In the genomic region with DNA sequence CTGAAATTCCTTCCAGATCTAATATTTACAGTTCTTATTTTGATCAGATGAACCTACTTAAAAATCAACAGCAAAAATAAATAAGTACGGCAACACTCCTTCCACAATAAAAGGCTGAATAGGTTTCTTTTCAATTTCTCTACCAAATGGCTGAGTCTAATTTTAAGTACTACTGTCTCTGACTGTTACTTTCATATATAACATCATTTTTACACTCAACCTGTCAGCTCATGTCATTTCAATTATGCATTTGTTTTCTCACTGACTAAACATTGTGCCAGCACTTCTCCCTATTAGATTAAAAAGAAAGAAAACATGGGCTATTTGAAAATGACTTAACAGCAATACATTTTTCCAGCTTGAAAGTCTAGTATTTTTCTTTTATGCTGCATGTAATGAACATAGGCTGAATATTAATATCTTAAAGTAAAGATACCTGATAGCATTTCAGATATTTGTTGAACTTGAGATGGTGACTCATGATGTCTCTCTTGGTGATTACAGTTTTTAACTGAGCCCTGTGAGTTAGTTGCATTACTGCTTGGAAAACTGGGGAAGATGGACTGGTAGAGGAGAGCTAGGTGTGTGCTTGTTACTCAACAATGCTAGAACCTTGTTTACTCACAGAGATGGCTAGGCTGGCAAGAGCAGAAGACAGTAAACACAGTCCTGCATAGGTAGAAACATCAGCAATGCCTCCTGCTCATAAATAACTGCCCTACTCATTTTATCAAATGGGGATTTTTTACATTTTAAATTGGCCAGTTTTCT, we compare ENCODE assay signal across 27 cellular contexts.
A peak's percentile ranks its signal among the peaks of the same experiment; 100 is the strongest.
DNase-seq lines count a peak whose midpoint lies in the region; ATAC-seq, FAIRE-seq and TF ChIP-seq lines count a peak whose summit lies in the region.
"Had no signal": no experiment of that assay in that cellular context is flagged by ENCODE, and none has a peak within 500 bp of the region (broad histone marks: within the 10 kb centered on the region; RNA-seq: fewer than 3 reads in every experiment).

No MANE protein-coding gene starts in this region.

- no peaks in the 10 kb centered on the region for H3K27me3 ChIP-seq in GM23338 (ENCODE audit: insufficient read depth)
- H3K27me3 ChIP-seq: esophagus squamous epithelium, right atrium auricular region had no signal

- no peak overlapping the region for H3K4me3 Mint-ChIP-seq in GM23338
- H3K4me3 Mint-ChIP-seq: activated naive CD8-positive, alpha-beta T cell; memory B cell; stimulated activated naive CD8-positive, alpha-beta T cell treated with anti-CD3 and anti-CD28 coated beads, Interleukin-15, amount 100 ng/mL, for 72 hours; T-cell; type B pancreatic cell had no signal

- no peaks in the 10 kb centered on the region for H3K36me3 Mint-ChIP-seq in GM23338 (ENCODE audit: low read depth)
- H3K36me3 Mint-ChIP-seq: activated naive CD8-positive, alpha-beta T cell; memory B cell; T-cell; type B pancreatic cell had no signal

- H3F3A ChIP-seq in GM23338 (replicated peaks; ENCODE audit: low read depth): no peaks in the 10 kb centered on the region

- no peaks in the 10 kb centered on the region; the same call in 1 of the 2 replicates for H3K4me1 ChIP-seq in GM23338 (ENCODE audit: insufficient read depth)
- H3K4me1 ChIP-seq: esophagus squamous epithelium, right atrium auricular region had no signal

- TF ChIP-seq CTCF in epithelial cell of esophagus (IDR thresholded peaks at IDR 0.05; ENCODE audit: insufficient read depth, low read depth, low read length, missing control alignments) (no peak), GM23338 (conservative IDR thresholded peaks at IDR 0.05; ENCODE audit: low read depth in 2 of 2) (no peak)

- no peaks in the 10 kb centered on the region for H3K9me3 Mint-ChIP-seq in GM23338
- H3K9me3 Mint-ChIP-seq: stimulated activated naive CD8-positive, alpha-beta T cell treated with anti-CD3 and anti-CD28 coated beads, Interleukin-15, amount 100 ng/mL, for 72 hours; T-cell; type B pancreatic cell had no signal

- H3K4me1 Mint-ChIP-seq in GM23338: peaks cover 4% of the 10 kb centered on the region
- H3K4me1 Mint-ChIP-seq: memory B cell; stimulated activated naive CD8-positive, alpha-beta T cell treated with anti-CD3 and anti-CD28 coated beads, Interleukin-15, amount 100 ng/mL, for 72 hours had no signal

- H3K27me3 Mint-ChIP-seq in GM23338 (ENCODE audit: insufficient read depth, low read depth, poor library complexity): peaks cover 3% of the 10 kb centered on the region

- H3K79me2 ChIP-seq in GM23338 (replicated peaks; ENCODE audit: insufficient read depth): no peaks in the 10 kb centered on the region

- DNase-seq in DMS153 (lab: John Stamatoyannopoulos, UW) (peak; percentile 36), DMS153 treated with DMSO at 0.1 percent for 48 hours (lab: John Stamatoyannopoulos, UW; ENCODE audit: unreplicated experiment) (no peak), GM19239 (ENCODE audit: insufficient read length, low spot score) (no peak), NCI-H2107 (lab: John Stamatoyannopoulos, UW) (peak; percentile 32), epithelial cell of esophagus (ENCODE audit: low read depth) (peak; percentile 59), GM23338 (ENCODE audit: low spot score) (no peak), NCI-H446 (lab: John Stamatoyannopoulos, UW) (no peak)
- DNase-seq: AML-193; effector memory CD4-positive, alpha-beta T cell; esophagus squamous epithelium; NCI-H1092; NCI-H446 treated with DMSO at 0.1 percent for 48 hours; SIG-M5; stimulated activated CD4-positive, alpha-beta T cell treated with anti-CD3 and anti-CD28 coated beads, Interleukin-4, amount 100 ng/mL, for 4 hours; stimulated activated naive CD8-positive, alpha-beta T cell treated with anti-CD3 and anti-CD28 coated beads, Interleukin-15, amount 100 ng/mL, for 72 hours; T-cell had no signal

- H3K27ac ChIP-seq in GM23338 (ENCODE audit: low read depth): no peak overlapping the region
- H3K27ac ChIP-seq: 22Rv1, esophagus squamous epithelium, KMS-11, right atrium auricular region had no signal

- no peaks in the 10 kb centered on the region for H4K20me1 ChIP-seq in GM23338 (replicated peaks; ENCODE audit: insufficient read depth)

- H3K4me3 ChIP-seq in epithelial cell of esophagus (ENCODE audit: low read length) (no peak overlapping the region), GM23338 (no peak overlapping the region)
- H3K4me3 ChIP-seq: esophagus squamous epithelium, right atrium auricular region had no signal

- no peak for ATAC-seq in GM23338
- ATAC-seq in esophagus mucosa: no peak
- ATAC-seq: stimulated activated naive CD8-positive, alpha-beta T cell treated with anti-CD3 and anti-CD28 coated beads, Interleukin-15, amount 100 ng/mL, for 72 hours; T-cell had no signal

- FAIRE-seq in GM19239 (lab: Jason Lieb, UNC): peak; percentile 73
- FAIRE-seq: astrocyte, H1, HTR-8/SVneo, TTC549 had no signal

- H3K27ac Mint-ChIP-seq in GM23338: no peak overlapping the region
- H3K27ac Mint-ChIP-seq: activated naive CD8-positive, alpha-beta T cell; memory B cell; stimulated activated naive CD8-positive, alpha-beta T cell treated with anti-CD3 and anti-CD28 coated beads, Interleukin-15, amount 100 ng/mL, for 72 hours; T-cell; type B pancreatic cell had no signal

- peaks cover 3% of the 10 kb centered on the region; the same call in 1 of the 2 replicates for H3K9me2 ChIP-seq in GM23338 (ENCODE audit: insufficient read depth)

- H3K36me3 ChIP-seq in GM23338 (ENCODE audit: insufficient read depth): no peaks in the 10 kb centered on the region
- H3K36me3 ChIP-seq: esophagus squamous epithelium, right atrium auricular region had no signal

- no peak overlapping the region for H3K4me2 ChIP-seq in GM23338
- H3K4me2 ChIP-seq: KMS-11 had no signal

- H2AFZ ChIP-seq in GM23338: no peak overlapping the region

TF ChIP-seq in GM23338, 12 proteins besides CTCF, POLR2A, EP300 and RAD21:
- TF ChIP-seq, protein P1, sequence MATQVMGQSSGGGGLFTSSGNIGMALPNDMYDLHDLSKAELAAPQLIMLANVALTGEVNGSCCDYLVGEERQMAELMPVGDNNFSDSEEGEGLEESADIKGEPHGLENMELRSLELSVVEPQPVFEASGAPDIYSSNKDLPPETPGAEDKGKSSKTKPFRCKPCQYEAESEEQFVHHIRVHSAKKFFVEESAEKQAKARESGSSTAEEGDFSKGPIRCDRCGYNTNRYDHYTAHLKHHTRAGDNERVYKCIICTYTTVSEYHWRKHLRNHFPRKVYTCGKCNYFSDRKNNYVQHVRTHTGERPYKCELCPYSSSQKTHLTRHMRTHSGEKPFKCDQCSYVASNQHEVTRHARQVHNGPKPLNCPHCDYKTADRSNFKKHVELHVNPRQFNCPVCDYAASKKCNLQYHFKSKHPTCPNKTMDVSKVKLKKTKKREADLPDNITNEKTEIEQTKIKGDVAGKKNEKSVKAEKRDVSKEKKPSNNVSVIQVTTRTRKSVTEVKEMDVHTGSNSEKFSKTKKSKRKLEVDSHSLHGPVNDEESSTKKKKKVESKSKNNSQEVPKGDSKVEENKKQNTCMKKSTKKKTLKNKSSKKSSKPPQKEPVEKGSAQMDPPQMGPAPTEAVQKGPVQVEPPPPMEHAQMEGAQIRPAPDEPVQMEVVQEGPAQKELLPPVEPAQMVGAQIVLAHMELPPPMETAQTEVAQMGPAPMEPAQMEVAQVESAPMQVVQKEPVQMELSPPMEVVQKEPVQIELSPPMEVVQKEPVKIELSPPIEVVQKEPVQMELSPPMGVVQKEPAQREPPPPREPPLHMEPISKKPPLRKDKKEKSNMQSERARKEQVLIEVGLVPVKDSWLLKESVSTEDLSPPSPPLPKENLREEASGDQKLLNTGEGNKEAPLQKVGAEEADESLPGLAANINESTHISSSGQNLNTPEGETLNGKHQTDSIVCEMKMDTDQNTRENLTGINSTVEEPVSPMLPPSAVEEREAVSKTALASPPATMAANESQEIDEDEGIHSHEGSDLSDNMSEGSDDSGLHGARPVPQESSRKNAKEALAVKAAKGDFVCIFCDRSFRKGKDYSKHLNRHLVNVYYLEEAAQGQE (IDR thresholded peaks at IDR 0.05; ENCODE audit: unreplicated experiment): no peak
- no peak for TF ChIP-seq EZH2 (IDR thresholded peaks at IDR 0.05; ENCODE audit: low read depth, unreplicated experiment)

Comparison
In these comparisons a context has a peak if more than half of its experiments do, and no peak if none do; other contexts are left out.
1. DNase-seq: peak in DMS153 (single experiment), NCI-H2107 (single experiment) and epithelial cell of esophagus (single experiment); none in DMS153 treated with DMSO at 0.1 percent for 48 hours (single experiment), GM19239 (single experiment), GM23338 (single experiment) and NCI-H446 (0 of 2).